ENCODE assay signal across 8 cellular contexts in genomic region chr1:203117611-203118575, GRCh38. TPM values are rescaled to one million over a fixed set of nuclear protein-coding genes. Genes with fewer than 3 reads are reported as not detected.
DNase-seq lines count a peak whose midpoint lies in the region; ATAC-seq, FAIRE-seq and TF ChIP-seq lines count a peak whose summit lies in the region.

No MANE protein-coding gene starts in this region.

- H3K9ac ChIP-seq in SK-N-SH = no peak overlapping the region
- H3K9ac ChIP-seq in H1 (replicated peaks in 1 of 4; ENCODE audit: extremely low read depth in 1 of 4, low read depth in 3 of 4, low read length in 3 of 4) = no peak overlapping the region; a peak in 1 of 7 replicates

- no peaks in the 10 kb centered on the region for H3K23me2 ChIP-seq in H1 (ENCODE audit: low read depth, low read length)

- POLR2A ChIA-PET in SK-N-SH (lab: Yijun Ruan, JAX) = interaction anchor here (0.7 to 1.7 kb wide), 2 partner anchors 52 to 98 kb away, joined by 3 to 12 read pairs; no protein-coding TSS in a partner anchor
- POLR2A ChIA-PET in H1 (lab: Charles Lee; ENCODE audit: partially characterized antibody) = interaction anchor here (0.6 to 1.8 kb wide), 6 partner anchors 10 to 135 kb away, joined by 3 to 8 read pairs (median 4); partner anchors contain the start of gene ADORA1

- no peak overlapping the region for H2AK5ac ChIP-seq in H1 (ENCODE audit: low read depth, low read length)

- CTCF ChIA-PET in SK-N-SH (lab: Yijun Ruan, JAX) (interaction anchor here (0.6 to 26.1 kb wide), 60 partner anchors 9 to 226 kb away, joined by 3 to 602 read pairs (median 6); partner anchors contain the start of genes ADORA1, CHI3L1, MYBPH and MYOG), H1 (lab: Charles Lee; ENCODE audit: partially characterized antibody) (interaction anchor here (0.6 to 49.1 kb wide), 27 partner anchors 9 to 484 kb away, joined by 3 to 1071 read pairs (median 10); partner anchors contain the start of genes ADORA1, MYBPH, MYOG and PPFIA4)

- H3K18ac ChIP-seq in H1 (ENCODE audit: extremely low read depth, low read length) = 0 out of 2 replicates have a peak overlapping the region, but pooled peaks have one; percentile 63

- TF ChIP-seq POLR2A in H1 (IDR thresholded peaks at IDR 0.05; ENCODE audit: control extremely low read depth in 1 of 2, low read depth in 2 of 2, low read length in 2 of 2) = no peak

- peak; percentile 85 for DNase-seq in G401 (ENCODE audit: low spot score)
- DNase-seq in Kasumi-1 (lab: John Stamatoyannopoulos, UW) = peak; percentile 48 to 50
- peak; percentile 95 for DNase-seq in SK-N-SH
- DNase-seq in H1 (ENCODE audit: low read depth in 1 of 2, low spot score in 2 of 2) = peak; percentile 76 to 93
- DNase-seq in lung (ENCODE audit: low spot score) = peak; percentile 63
- peak; percentile 71 for DNase-seq in superior temporal gyrus (ENCODE audit: extremely low spot score)

- H3K23ac ChIP-seq in H1 (ENCODE audit: insufficient read length) = no peak overlapping the region

- no peak overlapping the region for H3K56ac ChIP-seq in H1 (replicated peaks; ENCODE audit: insufficient read length, low read depth, low read length)

- in situ Hi-C loops in G401 (cut with HindIII; ENCODE audit: low sequenced_read_pairs) = no loop called here

- H3K4me2 ChIP-seq in SK-N-SH (no peak overlapping the region), H1 (ENCODE audit: insufficient read depth in 1 of 2, low read depth in 2 of 2, low read length in 2 of 2) (peak overlapping the region; percentile 7 to 76; a peak in 3 of 4 replicates)

- no peaks in the 10 kb centered on the region for H3K36me3 ChIP-seq in SK-N-SH (replicated peaks in 1 of 2; ENCODE audit: control insufficient read depth in 1 of 2, insufficient read depth in 2 of 2, low read length in 1 of 2)
- H3K36me3 ChIP-seq in H1 (ENCODE audit: control insufficient read depth in 2 of 4, insufficient read depth in 4 of 4, low read length in 3 of 4) = no peaks in the 10 kb centered on the region
- no peaks in the 10 kb centered on the region for H3K36me3 ChIP-seq in lung (ENCODE audit: control insufficient read depth in 2 of 2, insufficient read depth in 2 of 2, low read length in 2 of 2)

- H2AFZ ChIP-seq in SK-N-SH (ENCODE audit: low read depth) (no peak overlapping the region), H1 (ENCODE audit: low read length) (peak overlapping the region; percentile 97)

- H2BK20ac ChIP-seq in H1 (ENCODE audit: low read length) = no peak overlapping the region

- ATAC-seq in lung (ENCODE audit: insufficient read depth, low FRiP score) (peak; percentile 82), HG03521 (IDR thresholded peaks at IDR 0.05; ENCODE audit: unreplicated experiment) (no peak), HG03571 (IDR thresholded peaks at IDR 0.05; ENCODE audit: unreplicated experiment) (no peak)

- peak overlapping the region; percentile 25; the same call in 1 of the 2 replicates for H2BK15ac ChIP-seq in H1 (ENCODE audit: low read length)

- H4K5ac ChIP-seq in H1 (ENCODE audit: insufficient read length, low read depth, low read length) = no peak overlapping the region

- H3K4me3 ChIP-seq in SK-N-SH (ENCODE audit: low read depth in 2 of 2, low read length in 1 of 2) (peak overlapping the region in 1 of 2 experiments; percentile 35; a peak in 1 of 4 replicates), H1 (ENCODE audit: extremely low read depth in 1 of 4, insufficient read depth in 2 of 4, low read depth in 3 of 4, low read length in 4 of 4) (peak overlapping the region in 3 of 4 experiments; percentile 25 to 43 (median 32); a peak in 4 of 8 replicates), lung (no peak overlapping the region)

- H2BK120ac ChIP-seq in H1 (replicated peaks; ENCODE audit: low read depth, low read length) = no peak overlapping the region

- no peak for TF ChIP-seq EP300 in SK-N-SH (IDR thresholded peaks at IDR 0.05; ENCODE audit: borderline replicate concordance in 1 of 2, low read depth in 1 of 2, low read length in 1 of 2)
- TF ChIP-seq EP300 in H1 (IDR thresholded peaks at IDR 0.05; ENCODE audit: borderline replicate concordance in 1 of 2, low read depth in 2 of 2, low read length in 2 of 2) = peak in 1 of 2 experiments; percentile 29; a peak in 1 of 3 replicates

- H4K20me1 ChIP-seq in SK-N-SH (ENCODE audit: insufficient read depth) (no peaks in the 10 kb centered on the region), H1 (replicated peaks in 1 of 2; ENCODE audit: control insufficient read depth in 1 of 2, insufficient read depth in 2 of 2, low read length in 2 of 2) (no peaks in the 10 kb centered on the region)

- peak; percentile 76 for TF ChIP-seq CTCF in SK-N-SH (IDR thresholded peaks at IDR 0.05)
- peak; percentile 83 to 97 (median 92) for TF ChIP-seq CTCF in H1 (IDR thresholded peaks at IDR 0.05; ENCODE audit: control extremely low read depth in 1 of 3, insufficient read depth in 1 of 3, low read depth in 1 of 3, low read length in 3 of 3)
- TF ChIP-seq CTCF in lung (IDR thresholded peaks at IDR 0.05; ENCODE audit: control extremely low read depth, extremely low read depth) = peak; percentile 52

- H2BK12ac ChIP-seq in H1 (ENCODE audit: low read depth, low read length) = no peak overlapping the region

- no peak overlapping the region for H3K14ac ChIP-seq in H1 (ENCODE audit: insufficient read length)

- no peaks in the 10 kb centered on the region for H3K79me1 ChIP-seq in H1 (ENCODE audit: low read depth, low read length)

- 32% methylated on average over 28 of the region's 35 CpGs for WGBS in SK-N-SH (ENCODE audit: low lambda C conversion rate)
- 33% methylated on average over 30 of the region's 35 CpGs; no CpG with 5 or more reads in 1 of the 2 experiments for WGBS in H1 (ENCODE audit: extremely low coverage in 1 of 2, insufficient coverage in 1 of 2, insufficient read length in 1 of 2, insufficient replicate concordance in 2 of 2, low coverage in 1 of 2, low lambda C conversion rate in 2 of 2, missing lambda C conversion rate in 1 of 2), 2 experiments
- 26 to 43% methylated on average over 25 to 35 of the region's 35 CpGs for WGBS in lung, 2 donors

- no peaks in the 10 kb centered on the region; a peak in 1 of 4 replicates for H3K4me1 ChIP-seq in SK-N-SH (ENCODE audit: control insufficient read depth in 1 of 2, insufficient read depth in 2 of 2, low read depth in 1 of 2, low read length in 1 of 2)
- peaks cover 0 to 2% (median under 1%) of the 10 kb centered on the region in 4 experiments; a peak in 1 of 7 replicates for H3K4me1 ChIP-seq in H1 (replicated peaks in 1 of 4; ENCODE audit: control insufficient read depth in 3 of 4, insufficient read depth in 4 of 4, low read length in 3 of 4)
- peaks cover 0 to 2% of the 10 kb centered on the region in 2 donors for H3K4me1 ChIP-seq in lung (ENCODE audit: control insufficient read depth in 2 of 2, insufficient read depth in 2 of 2, low read length in 2 of 2)

- H3K4ac ChIP-seq in H1 (replicated peaks; ENCODE audit: insufficient read length, low read depth, low read length) = no peak overlapping the region

- H4K8ac ChIP-seq in H1 (ENCODE audit: extremely low read depth, insufficient read depth, low read length) = peak overlapping the region; percentile 62; the same call in 1 of the 2 replicates

- no peaks in the 10 kb centered on the region for H3K9me2 ChIP-seq in SK-N-SH

- peaks cover 11% of the 10 kb centered on the region for H3K27me3 ChIP-seq in SK-N-SH (ENCODE audit: insufficient read depth)
- peaks cover 0 to 6% (median 3%) of the 10 kb centered on the region in 4 experiments; a peak in 4 of 7 replicates for H3K27me3 ChIP-seq in H1 (replicated peaks in 1 of 4; ENCODE audit: control insufficient read depth in 3 of 4, extremely low read depth in 1 of 4, insufficient read depth in 3 of 4, low read length in 3 of 4)
- no peaks in the 10 kb centered on the region for H3K27me3 ChIP-seq in lung (ENCODE audit: control insufficient read depth, insufficient read depth)

- H4K91ac ChIP-seq in H1 (replicated peaks; ENCODE audit: insufficient read length, low read length) = peak overlapping the region; percentile 13

- H3K79me2 ChIP-seq in SK-N-SH (ENCODE audit: insufficient read depth) (no peaks in the 10 kb centered on the region), H1 (ENCODE audit: control insufficient read depth in 1 of 2, insufficient read depth in 2 of 2, low read length in 2 of 2) (no peaks in the 10 kb centered on the region)

- TF ChIP-seq RAD21 in SK-N-SH (IDR thresholded peaks at IDR 0.05; ENCODE audit: low read length) (peak; percentile 95), H1 (IDR thresholded peaks at IDR 0.05 in 1 of 2, conservative IDR thresholded peaks at IDR 0.05 in 1 of 2; ENCODE audit: low read depth in 2 of 2, low read length in 2 of 2) (peak; percentile 98)

- peak; percentile 50 for FAIRE-seq in H1 (lab: Jason Lieb, UNC)

- no peak overlapping the region for H2BK5ac ChIP-seq in H1 (ENCODE audit: low read depth, low read length)

- no peaks in the 10 kb centered on the region for H3F3A ChIP-seq in SK-N-SH (replicated peaks; ENCODE audit: insufficient read depth)

- H3K27ac ChIP-seq in SK-N-SH (ENCODE audit: low read depth in 2 of 2, low read length in 1 of 2) (no peak overlapping the region), H1 (ENCODE audit: low read depth, low read length) (no peak overlapping the region), lung (ENCODE audit: low read depth in 1 of 2, low read length in 1 of 2) (no peak overlapping the region)

- H3K9me3 ChIP-seq in SK-N-SH = no peaks in the 10 kb centered on the region
- no peaks in the 10 kb centered on the region for H3K9me3 ChIP-seq in H1 (ENCODE audit: insufficient read depth in 2 of 2, low read depth in 1 of 2, low read length in 1 of 2)
- no peaks in the 10 kb centered on the region for H3K9me3 ChIP-seq in lung (ENCODE audit: control insufficient read depth in 2 of 2, insufficient read depth in 1 of 2, low read length in 1 of 2)

RNA-seq across cellular contexts. Expression of gene ADORA1, which starts 9.6 kb away (rescaled TPM):
- total RNA-seq in G401 (2014; rRNA removed; shearing (Covaris generic)) = 8.4 and 13.2 TPM in 2 replicates
- 3.2 and 4.8 TPM in 2 replicates for polyA plus RNA-seq in SK-N-SH (2012; rRNA removed)
- 1.6 and 2.5 TPM in 2 replicates for polyA plus RNA-seq in SK-N-SH (2012; cell fraction: cytosol; rRNA removed)
- polyA plus RNA-seq in SK-N-SH (2012; cell fraction: nucleus; rRNA removed) = 2.3 and 2.4 TPM in 2 replicates
- total RNA-seq in H1 (2021; fragmentation: NEBNext Ultra II Directional; extraction: Animal tissue kit (Norgen Biotek cat#: 25700)) = 3.3 and 3.5 TPM in 2 replicates
- 6.7 and 12.2 TPM in 2 replicates for polyA plus RNA-seq in H1 (2011; rRNA removed)
- 3.4 TPM for polyA plus RNA-seq in H1 (2011; cell fraction: cytosol; rRNA removed)
- 6.7 TPM for polyA plus RNA-seq in H1 (2011; cell fraction: nucleus; rRNA removed)
- 1.7 to 4.4 TPM (median 3.6 TPM) in 4 replicates for polyA plus RNA-seq in H1 (2012, experiment 1 of 2)
- polyA plus RNA-seq in H1 (2012, experiment 2 of 2) = 4.7 TPM
- polyA plus RNA-seq in H1 (2013, experiment 1 of 2) = 4.9 TPM
- 6.0 TPM for polyA plus RNA-seq in H1 (2013, experiment 2 of 2)
- polyA minus RNA-seq in H1 (2011; rRNA and poly(A)+ RNA removed) = 4.0 and 6.8 TPM in 2 replicates
- 2.0 TPM for polyA minus RNA-seq in H1 (2011; cell fraction: cytosol; rRNA and poly(A)+ RNA removed)
- polyA minus RNA-seq in H1 (2011; cell fraction: nucleus; rRNA and poly(A)+ RNA removed) = 3.7 TPM
- total RNA-seq in lung = 1 to 10 TPM in 1 of 2 donors, under 1 TPM in 1; 0.57 to 2.3 TPM
- polyA plus RNA-seq in lung = under 1 TPM; 0.77 to 0.81 TPM

RNA-seq across cellular contexts. Expression of gene MYOG, which starts 32.1 kb away (rescaled TPM):
- total RNA-seq in G401 (2014; rRNA removed; shearing (Covaris generic)) = not detected in 2 replicates
- polyA plus RNA-seq in SK-N-SH (2012; rRNA removed) = not detected in 2 replicates
- polyA plus RNA-seq in SK-N-SH (2012; cell fraction: cytosol; rRNA removed) = not detected in 2 replicates
- not detected in 2 replicates for polyA plus RNA-seq in SK-N-SH (2012; cell fraction: nucleus; rRNA removed)
- not detected in 2 replicates for total RNA-seq in H1 (2021; fragmentation: NEBNext Ultra II Directional; extraction: Animal tissue kit (Norgen Biotek cat#: 25700))
- not detected in 2 replicates for polyA plus RNA-seq in H1 (2011; rRNA removed)
- polyA plus RNA-seq in H1 (2011; cell fraction: cytosol; rRNA removed) = not detected
- not detected for polyA plus RNA-seq in H1 (2011; cell fraction: nucleus; rRNA removed)
- not detected in 4 replicates for polyA plus RNA-seq in H1 (2012, experiment 1 of 2)
- not detected for polyA plus RNA-seq in H1 (2012, experiment 2 of 2)
- polyA plus RNA-seq in H1 (2013, experiment 1 of 2) = not detected
- polyA plus RNA-seq in H1 (2013, experiment 2 of 2) = not detected
- polyA minus RNA-seq in H1 (2011; rRNA and poly(A)+ RNA removed) = not detected in 2 replicates
- polyA minus RNA-seq in H1 (2011; cell fraction: cytosol; rRNA and poly(A)+ RNA removed) = not detected
- not detected for polyA minus RNA-seq in H1 (2011; cell fraction: nucleus; rRNA and poly(A)+ RNA removed)
- not detected for total RNA-seq in lung
- polyA plus RNA-seq in lung = not detected

RNA-seq across cellular contexts. Expression of gene MYBPH, which starts 57.7 kb away (rescaled TPM):
- 0.47 TPM in 1 of 2 replicates, not detected in the other for total RNA-seq in G401 (2014; rRNA removed; shearing (Covaris generic))
- polyA plus RNA-seq in SK-N-SH (2012; rRNA removed) (0.12 TPM in 1 of 2 replicates, not detected in the other), H1 (2011; rRNA removed) (not detected in 2 replicates), lung (under 1 TPM; 0.16 to 0.41 TPM)
- not detected in 2 replicates for polyA plus RNA-seq in SK-N-SH (2012; cell fraction: cytosol; rRNA removed)
- 0.04 and 0.08 TPM in 2 replicates for polyA plus RNA-seq in SK-N-SH (2012; cell fraction: nucleus; rRNA removed)
- not detected in 2 replicates for total RNA-seq in H1 (2021; fragmentation: NEBNext Ultra II Directional; extraction: Animal tissue kit (Norgen Biotek cat#: 25700))
- polyA plus RNA-seq in H1 (2011; cell fraction: cytosol; rRNA removed) = not detected
- polyA plus RNA-seq in H1 (2011; cell fraction: nucleus; rRNA removed) = not detected
- not detected in 4 replicates for polyA plus RNA-seq in H1 (2012, experiment 1 of 2)
- polyA plus RNA-seq in H1 (2012, experiment 2 of 2) = not detected
- not detected for polyA plus RNA-seq in H1 (2013, experiment 1 of 2)
- not detected for polyA plus RNA-seq in H1 (2013, experiment 2 of 2)
- polyA minus RNA-seq in H1 (2011; rRNA and poly(A)+ RNA removed) = not detected in 2 replicates
- not detected for polyA minus RNA-seq in H1 (2011; cell fraction: cytosol; rRNA and poly(A)+ RNA removed)
- polyA minus RNA-seq in H1 (2011; cell fraction: nucleus; rRNA and poly(A)+ RNA removed) = not detected
- total RNA-seq in lung = not detected
